Comparison of ENCODE assay signal across 1 cellular context in the genomic region with DNA sequence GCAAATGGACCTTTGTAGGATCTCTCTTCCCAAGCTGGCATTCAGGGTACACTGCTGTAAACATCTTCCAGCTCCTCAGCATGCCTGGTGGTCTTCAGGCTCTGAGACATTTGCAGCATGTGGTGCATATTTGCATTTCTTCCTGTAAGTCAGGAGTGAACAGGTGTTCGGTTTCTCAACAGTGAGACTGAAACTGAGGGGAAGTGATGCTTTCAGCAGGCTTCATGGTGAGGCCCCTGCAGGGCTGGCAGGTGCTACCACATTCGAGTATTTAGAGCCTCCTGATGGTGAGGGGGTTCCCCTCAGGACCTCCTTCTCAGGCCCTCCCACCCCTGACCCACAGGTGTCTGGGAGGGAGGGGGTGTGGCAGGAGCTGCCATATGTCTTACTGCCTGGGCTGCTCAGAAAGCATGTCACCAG.
TF ChIP-seq lines count a peak whose summit lies in the region.

No MANE protein-coding gene starts in this region.

TF ChIP-seq in GM12878, 131 proteins besides CTCF, POLR2A, EP300 and RAD21 (continued from another document):
- TF ChIP-seq, protein P1, sequence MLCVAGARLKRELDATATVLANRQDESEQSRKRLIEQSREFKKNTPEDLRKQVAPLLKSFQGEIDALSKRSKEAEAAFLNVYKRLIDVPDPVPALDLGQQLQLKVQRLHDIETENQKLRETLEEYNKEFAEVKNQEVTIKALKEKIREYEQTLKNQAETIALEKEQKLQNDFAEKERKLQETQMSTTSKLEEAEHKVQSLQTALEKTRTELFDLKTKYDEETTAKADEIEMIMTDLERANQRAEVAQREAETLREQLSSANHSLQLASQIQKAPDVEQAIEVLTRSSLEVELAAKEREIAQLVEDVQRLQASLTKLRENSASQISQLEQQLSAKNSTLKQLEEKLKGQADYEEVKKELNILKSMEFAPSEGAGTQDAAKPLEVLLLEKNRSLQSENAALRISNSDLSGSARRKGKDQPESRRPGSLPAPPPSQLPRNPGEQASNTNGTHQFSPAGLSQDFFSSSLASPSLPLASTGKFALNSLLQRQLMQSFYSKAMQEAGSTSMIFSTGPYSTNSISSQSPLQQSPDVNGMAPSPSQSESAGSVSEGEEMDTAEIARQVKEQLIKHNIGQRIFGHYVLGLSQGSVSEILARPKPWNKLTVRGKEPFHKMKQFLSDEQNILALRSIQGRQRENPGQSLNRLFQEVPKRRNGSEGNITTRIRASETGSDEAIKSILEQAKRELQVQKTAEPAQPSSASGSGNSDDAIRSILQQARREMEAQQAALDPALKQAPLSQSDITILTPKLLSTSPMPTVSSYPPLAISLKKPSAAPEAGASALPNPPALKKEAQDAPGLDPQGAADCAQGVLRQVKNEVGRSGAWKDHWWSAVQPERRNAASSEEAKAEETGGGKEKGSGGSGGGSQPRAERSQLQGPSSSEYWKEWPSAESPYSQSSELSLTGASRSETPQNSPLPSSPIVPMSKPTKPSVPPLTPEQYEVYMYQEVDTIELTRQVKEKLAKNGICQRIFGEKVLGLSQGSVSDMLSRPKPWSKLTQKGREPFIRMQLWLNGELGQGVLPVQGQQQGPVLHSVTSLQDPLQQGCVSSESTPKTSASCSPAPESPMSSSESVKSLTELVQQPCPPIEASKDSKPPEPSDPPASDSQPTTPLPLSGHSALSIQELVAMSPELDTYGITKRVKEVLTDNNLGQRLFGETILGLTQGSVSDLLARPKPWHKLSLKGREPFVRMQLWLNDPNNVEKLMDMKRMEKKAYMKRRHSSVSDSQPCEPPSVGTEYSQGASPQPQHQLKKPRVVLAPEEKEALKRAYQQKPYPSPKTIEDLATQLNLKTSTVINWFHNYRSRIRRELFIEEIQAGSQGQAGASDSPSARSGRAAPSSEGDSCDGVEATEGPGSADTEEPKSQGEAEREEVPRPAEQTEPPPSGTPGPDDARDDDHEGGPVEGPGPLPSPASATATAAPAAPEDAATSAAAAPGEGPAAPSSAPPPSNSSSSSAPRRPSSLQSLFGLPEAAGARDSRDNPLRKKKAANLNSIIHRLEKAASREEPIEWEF (IDR thresholded peaks at IDR 0.05; ENCODE audit: insufficient replicate concordance, low read depth, low read length), result no peak
- TF ChIP-seq NBN (IDR thresholded peaks at IDR 0.05) (peak; percentile 73; the same call in 1 of the 2 replicates), RBBP5 (conservative IDR thresholded peaks at IDR 0.05) (no peak), PAX8 (IDR thresholded peaks at IDR 0.05) (no peak), STAT3 (IDR thresholded peaks at IDR 0.05; ENCODE audit: low read depth, low read length) (no peak), JUNB (IDR thresholded peaks at IDR 0.05) (peak; percentile 12; the same call in 1 of the 2 replicates), RUNX3 (IDR thresholded peaks at IDR 0.05; ENCODE audit: low read length) (peak; percentile 85)
- TF ChIP-seq, protein P2, sequence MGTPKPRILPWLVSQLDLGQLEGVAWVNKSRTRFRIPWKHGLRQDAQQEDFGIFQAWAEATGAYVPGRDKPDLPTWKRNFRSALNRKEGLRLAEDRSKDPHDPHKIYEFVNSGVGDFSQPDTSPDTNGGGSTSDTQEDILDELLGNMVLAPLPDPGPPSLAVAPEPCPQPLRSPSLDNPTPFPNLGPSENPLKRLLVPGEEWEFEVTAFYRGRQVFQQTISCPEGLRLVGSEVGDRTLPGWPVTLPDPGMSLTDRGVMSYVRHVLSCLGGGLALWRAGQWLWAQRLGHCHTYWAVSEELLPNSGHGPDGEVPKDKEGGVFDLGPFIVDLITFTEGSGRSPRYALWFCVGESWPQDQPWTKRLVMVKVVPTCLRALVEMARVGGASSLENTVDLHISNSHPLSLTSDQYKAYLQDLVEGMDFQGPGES (IDR thresholded peaks at IDR 0.05), result no peak
- TF ChIP-seq, protein P3, sequence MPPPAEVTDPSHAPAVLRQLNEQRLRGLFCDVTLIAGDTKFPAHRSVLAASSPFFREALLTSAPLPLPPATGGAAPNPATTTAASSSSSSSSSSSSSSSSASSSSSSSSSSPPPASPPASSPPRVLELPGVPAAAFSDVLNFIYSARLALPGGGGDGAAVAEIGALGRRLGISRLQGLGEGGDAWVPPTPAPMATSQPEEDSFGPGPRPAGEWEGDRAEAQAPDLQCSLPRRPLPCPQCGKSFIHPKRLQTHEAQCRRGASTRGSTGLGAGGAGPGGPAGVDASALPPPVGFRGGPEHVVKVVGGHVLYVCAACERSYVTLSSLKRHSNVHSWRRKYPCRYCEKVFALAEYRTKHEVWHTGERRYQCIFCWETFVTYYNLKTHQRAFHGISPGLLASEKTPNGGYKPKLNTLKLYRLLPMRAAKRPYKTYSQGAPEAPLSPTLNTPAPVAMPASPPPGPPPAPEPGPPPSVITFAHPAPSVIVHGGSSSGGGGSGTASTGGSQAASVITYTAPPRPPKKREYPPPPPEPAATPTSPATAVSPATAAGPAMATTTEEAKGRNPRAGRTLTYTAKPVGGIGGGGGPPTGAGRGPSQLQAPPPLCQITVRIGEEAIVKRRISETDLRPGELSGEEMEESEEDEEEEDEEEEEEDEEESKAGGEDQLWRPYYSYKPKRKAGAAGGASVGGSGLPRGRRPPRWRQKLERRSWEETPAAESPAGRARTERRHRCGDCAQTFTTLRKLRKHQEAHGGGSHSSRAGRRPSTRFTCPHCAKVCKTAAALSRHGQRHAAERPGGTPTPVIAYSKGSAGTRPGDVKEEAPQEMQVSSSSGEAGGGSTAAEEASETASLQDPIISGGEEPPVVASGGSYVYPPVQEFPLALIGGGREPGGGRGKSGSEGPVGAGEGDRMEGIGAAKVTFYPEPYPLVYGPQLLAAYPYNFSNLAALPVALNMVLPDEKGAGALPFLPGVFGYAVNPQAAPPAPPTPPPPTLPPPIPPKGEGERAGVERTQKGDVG (CRISPR knock-in tag; IDR thresholded peaks at IDR 0.05), result no peak
- TF ChIP-seq, protein P4, sequence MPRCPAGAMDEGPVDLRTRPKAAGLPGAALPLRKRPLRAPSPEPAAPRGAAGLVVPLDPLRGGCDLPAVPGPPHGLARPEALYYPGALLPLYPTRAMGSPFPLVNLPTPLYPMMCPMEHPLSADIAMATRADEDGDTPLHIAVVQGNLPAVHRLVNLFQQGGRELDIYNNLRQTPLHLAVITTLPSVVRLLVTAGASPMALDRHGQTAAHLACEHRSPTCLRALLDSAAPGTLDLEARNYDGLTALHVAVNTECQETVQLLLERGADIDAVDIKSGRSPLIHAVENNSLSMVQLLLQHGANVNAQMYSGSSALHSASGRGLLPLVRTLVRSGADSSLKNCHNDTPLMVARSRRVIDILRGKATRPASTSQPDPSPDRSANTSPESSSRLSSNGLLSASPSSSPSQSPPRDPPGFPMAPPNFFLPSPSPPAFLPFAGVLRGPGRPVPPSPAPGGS (IDR thresholded peaks at IDR 0.05; ENCODE audit: borderline replicate concordance, insufficient read depth, low read depth, low read length, poor library complexity, severe bottlenecking), result peak; percentile 67
- TF ChIP-seq, protein P5, sequence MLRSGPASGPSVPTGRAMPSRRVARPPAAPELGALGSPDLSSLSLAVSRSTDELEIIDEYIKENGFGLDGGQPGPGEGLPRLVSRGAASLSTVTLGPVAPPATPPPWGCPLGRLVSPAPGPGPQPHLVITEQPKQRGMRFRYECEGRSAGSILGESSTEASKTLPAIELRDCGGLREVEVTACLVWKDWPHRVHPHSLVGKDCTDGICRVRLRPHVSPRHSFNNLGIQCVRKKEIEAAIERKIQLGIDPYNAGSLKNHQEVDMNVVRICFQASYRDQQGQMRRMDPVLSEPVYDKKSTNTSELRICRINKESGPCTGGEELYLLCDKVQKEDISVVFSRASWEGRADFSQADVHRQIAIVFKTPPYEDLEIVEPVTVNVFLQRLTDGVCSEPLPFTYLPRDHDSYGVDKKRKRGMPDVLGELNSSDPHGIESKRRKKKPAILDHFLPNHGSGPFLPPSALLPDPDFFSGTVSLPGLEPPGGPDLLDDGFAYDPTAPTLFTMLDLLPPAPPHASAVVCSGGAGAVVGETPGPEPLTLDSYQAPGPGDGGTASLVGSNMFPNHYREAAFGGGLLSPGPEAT (IDR thresholded peaks at IDR 0.05; ENCODE audit: low read depth), result peak; percentile 59
